In genomic region chr18:58859935-58860334, GRCh38 we compare ENCODE assay signal across 16 cellular contexts. TPM values are rescaled to one million over a fixed set of nuclear protein-coding genes. Genes with fewer than 3 reads are reported as not detected.
DNase-seq lines count a peak whose midpoint lies in the region; ATAC-seq and TF ChIP-seq lines count a peak whose summit lies in the region.
"Had no signal": no experiment of that assay in that cellular context is flagged by ENCODE, and none has a peak within 500 bp of the region (broad histone marks: within the 10 kb centered on the region; RNA-seq: fewer than 3 reads in every experiment).

No MANE protein-coding gene starts in this region.

- peak overlapping the region; percentile 45; the same call in 1 of the 2 replicates for H4K91ac ChIP-seq in IMR-90 (ENCODE audit: insufficient read depth, low read depth, low read length)

- no peaks in the 10 kb centered on the region for H3K36me3 ChIP-seq in IMR-90 (ENCODE audit: control insufficient read depth, insufficient read depth, low read length)
- H3K36me3 ChIP-seq in colonic mucosa = no peaks in the 10 kb centered on the region
- H3K36me3 ChIP-seq: esophagus muscularis mucosa had no signal

- H3K9me3 Mint-ChIP-seq in nephron = no peaks in the 10 kb centered on the region
- H3K9me3 Mint-ChIP-seq: CD4-positive, alpha-beta T cell; central memory CD8-positive, alpha-beta T cell had no signal

- POLR2A ChIA-PET in IMR-90 (lab: Charles Lee; ENCODE audit: unreplicated experiment) = no interaction called here

- H3K14ac ChIP-seq in IMR-90 (replicated peaks; ENCODE audit: low read depth, low read length) = no peak overlapping the region; the same call in 1 of the 2 replicates

- TF ChIP-seq CTCF in IMR-90 (conservative IDR thresholded peaks at IDR 0.05; ENCODE audit: low read depth, low read length) = no peak
- TF ChIP-seq CTCF in colonic mucosa (IDR thresholded peaks at IDR 0.05) = no peak
- TF ChIP-seq CTCF in nephron (IDR thresholded peaks at IDR 0.05; ENCODE audit: unreplicated experiment in 3 of 3) = no peak

- H3K79me1 ChIP-seq in IMR-90 (ENCODE audit: low read depth in 1 of 2, low read length in 2 of 2) = peaks cover 12 to 22% of the 10 kb centered on the region in 2 experiments

- peak overlapping the region in 1 of 2 experiments; percentile 59 for H4K8ac ChIP-seq in IMR-90 (ENCODE audit: low read depth in 2 of 2, low read length in 2 of 2)

- peak overlapping the region; percentile 37; the same call in 1 of the 2 replicates for H3K4ac ChIP-seq in IMR-90 (ENCODE audit: low read depth, low read length)

- no peak overlapping the region for H3K56ac ChIP-seq in IMR-90 (ENCODE audit: extremely low read depth, insufficient read depth, low read length)

- H3K4me1 Mint-ChIP-seq in nephron = peaks cover 53% of the 10 kb centered on the region

- peaks cover 9% of the 10 kb centered on the region for H3K9me1 ChIP-seq in IMR-90 (ENCODE audit: insufficient read depth, low read length)

- no peak for TF ChIP-seq POLR2A in IMR-90 (IDR thresholded peaks at IDR 0.05; ENCODE audit: low read depth, low read length)

- peak overlapping the region; percentile 48 for H2AFZ ChIP-seq in IMR-90 (replicated peaks; ENCODE audit: low read length, poor library complexity)

- H2BK15ac ChIP-seq in IMR-90 (ENCODE audit: low read depth, low read length) = no peak overlapping the region; the same call in 2 of the 3 replicates

- H3K23ac ChIP-seq in IMR-90 (ENCODE audit: low read depth, low read length) = peak overlapping the region; percentile 58; the same call in 1 of the 2 replicates

- H2AK5ac ChIP-seq in IMR-90 (ENCODE audit: low read depth, low read length) = no peak overlapping the region

- no peak for TF ChIP-seq RAD21 in IMR-90 (IDR thresholded peaks at IDR 0.05; ENCODE audit: low read length)

- no peak for DNase-seq in IMR-90
- no peak for DNase-seq in colonic mucosa
- no peak for DNase-seq in stimulated activated CD4-positive, alpha-beta T cell treated with anti-CD3 and anti-CD28 coated beads, Interleukin-4, amount 100 ng/mL, for 4 hours
- DNase-seq in ACHN = no peak
- no peak for DNase-seq in NCI-H446 treated with DMSO at 0.1 percent for 48 hours (lab: John Stamatoyannopoulos, UW)
- DNase-seq: activated CD8-positive, alpha-beta memory T cell treated with anti-CD3 and anti-CD28 coated beads for 24 hours; CD4-positive, alpha-beta T cell; NCI-H1436; NCI-H526; stimulated activated naive CD8-positive, alpha-beta T cell treated with anti-CD3 and anti-CD28 coated beads, Interleukin-15, Interleukin-2, amounts not matched to agents 100 U/mL and 50 U/mL, for 24 hours had no signal

- peak overlapping the region; percentile 62 for H3K18ac ChIP-seq in IMR-90 (ENCODE audit: low read depth, low read length)

- H3K27ac Mint-ChIP-seq in nephron = peak overlapping the region; percentile 100
- H3K27ac Mint-ChIP-seq: CD4-positive, alpha-beta T cell had no signal

- no CpG with 5 or more reads among the region's 6 CpGs for WGBS in IMR-90 (ENCODE audit: extremely low coverage in 2 of 2, insufficient read length in 1 of 2), 2 experiments

- H3K9me3 ChIP-seq in IMR-90 (ENCODE audit: control insufficient read depth, insufficient read depth, low read length) = 0 out of 2 replicates have a peak, but pooled peaks cover 2% of the 10 kb centered on the region
- H3K9me3 ChIP-seq in colonic mucosa = no peaks in the 10 kb centered on the region
- H3K9me3 ChIP-seq: esophagus muscularis mucosa had no signal

- peak overlapping the region; percentile 45 for H2BK5ac ChIP-seq in IMR-90 (ENCODE audit: low read depth, low read length, poor library complexity, severe bottlenecking)

- no TSS peak for BruUV-seq in IMR-90 (replicated peaks; lab: Mats Ljungman, UMichigan)

- no peak overlapping the region for H3K4me3 ChIP-seq in IMR-90 (ENCODE audit: insufficient read depth, low read depth, low read length)
- H3K4me3 ChIP-seq in colonic mucosa = no peak overlapping the region
- H3K4me3 ChIP-seq: esophagus muscularis mucosa had no signal

- peak overlapping the region; percentile 84 for H4K5ac ChIP-seq in IMR-90 (ENCODE audit: low read depth, low read length)

- peaks cover 4% of the 10 kb centered on the region for H3K27me3 Mint-ChIP-seq in nephron (ENCODE audit: low read depth)

- H3K27ac ChIP-seq in IMR-90 (ENCODE audit: insufficient read depth, low read length) (peak overlapping the region; percentile 23; the same call in 1 of the 2 replicates), colonic mucosa (peak overlapping the region; percentile 38), temporal lobe (ENCODE audit: low read depth, low read length) (peak overlapping the region; percentile 98)
- H3K27ac ChIP-seq: RWPE1 had no signal

- CTCF ChIA-PET in IMR-90 (lab: Yijun Ruan, JAX) = no interaction called here

- dilution Hi-C loops in IMR-90 (cut with HindIII; ENCODE audit: low sequenced_read_pairs, unreplicated experiment) = no loop called here

- no peak overlapping the region for H2AK9ac ChIP-seq in IMR-90 (replicated peaks; ENCODE audit: low read depth, low read length, poor library complexity)

- H3K4me3 Mint-ChIP-seq in nephron = no peak overlapping the region
- H3K4me3 Mint-ChIP-seq: CD4-positive, alpha-beta T cell; central memory CD8-positive, alpha-beta T cell had no signal

- ATAC-seq in IMR-90 (ENCODE audit: low read depth) = no peak
- no peak for ATAC-seq in HG03280 (IDR thresholded peaks at IDR 0.05; ENCODE audit: unreplicated experiment)
- ATAC-seq: stimulated activated naive CD8-positive, alpha-beta T cell treated with anti-CD3 and anti-CD28 coated beads, Interleukin-15, Interleukin-2, amounts not matched to agents 100 U/mL and 50 U/mL, for 24 hours had no signal

- H3K36me3 Mint-ChIP-seq in nephron (ENCODE audit: low read depth) = no peaks in the 10 kb centered on the region

- peak overlapping the region; percentile 80; the same call in 1 of the 2 replicates for H2BK120ac ChIP-seq in IMR-90 (ENCODE audit: low read depth, low read length)

- peaks cover 24% of the 10 kb centered on the region for H3K4me1 ChIP-seq in IMR-90 (ENCODE audit: control insufficient read depth, insufficient read depth, low read length)
- no peaks in the 10 kb centered on the region for H3K4me1 ChIP-seq in colonic mucosa

- H3K27me3 ChIP-seq in IMR-90 (ENCODE audit: control insufficient read depth, insufficient read depth, low read length) (no peaks in the 10 kb centered on the region), colonic mucosa (no peaks in the 10 kb centered on the region)
- H3K27me3 ChIP-seq: esophagus muscularis mucosa had no signal

- intact Hi-C loops in IMR-90 (cut with micrococcal nuclease) = no loop called here
- intact Hi-C loops in colonic mucosa (cut with DNase I) = no loop called here

- in situ Hi-C loops in IMR-90 (cut with MboI; ENCODE audit: low sequenced_read_pairs) = no loop called here
- in situ Hi-C loops in ACHN (cut with HindIII; ENCODE audit: low pct_ligation_motif_present, low pct_unique_long_range_greater_than_20kb, low sequenced_read_pairs) = no loop called here

- H4K20me1 ChIP-seq in IMR-90 (ENCODE audit: insufficient read depth, low read length) = no peaks in the 10 kb centered on the region

- no peak overlapping the region for H3K4me2 ChIP-seq in IMR-90 (ENCODE audit: low read depth, low read length)

- H2BK20ac ChIP-seq in IMR-90 (ENCODE audit: low read depth, low read length) = peak overlapping the region; percentile 46; the same call in 1 of the 2 replicates

- H3K9ac ChIP-seq in IMR-90 (ENCODE audit: low read depth, low read length) (no peak overlapping the region), colonic mucosa (ENCODE audit: low read depth in 2 of 2, low read length in 2 of 2) (no peak overlapping the region)

TF ChIP-seq in IMR-90, 13 proteins besides CTCF, POLR2A, EP300 and RAD21:
- no peak for TF ChIP-seq CEBPB (IDR thresholded peaks at IDR 0.05; ENCODE audit: low read depth, low read length)
- no peak for TF ChIP-seq RCOR1 (IDR thresholded peaks at IDR 0.05; ENCODE audit: insufficient replicate concordance, low read length)

RNA-seq across cellular contexts. Expression of gene ZNF532, which starts 4.7 kb away (rescaled TPM):
- total RNA-seq in IMR-90 (2012; rRNA removed) (29.9 and 30.0 TPM in 2 replicates), colonic mucosa (10 to 100 TPM in 1 of 2 donors, 1 to 10 TPM in 1; 5.6 to 14.8 TPM), temporal lobe (184 TPM)
- polyA plus RNA-seq in IMR-90 (2012; rRNA removed) = 36.7 and 45.8 TPM in 2 replicates
- polyA plus RNA-seq in IMR-90 (2012; cell fraction: cytosol; rRNA removed) = 18.1 and 24.4 TPM in 2 replicates
- 43.8 and 99.3 TPM in 2 replicates for polyA plus RNA-seq in IMR-90 (2012; cell fraction: nucleus; rRNA removed; ENCODE audit: low replicate concordance)

Comparison
In these comparisons a context has a peak if more than half of its experiments do, and no peak if none do; other contexts are left out.
1. H3K27ac ChIP-seq: peak in every context shown above with its lines; median percentile 98 in temporal lobe; 38 in colonic mucosa; 23 in IMR-90.